ENCODE assay signal across 7 cellular contexts in genomic region chr4:125624951-125625350, GRCh38.
"Had no signal": no experiment of that assay in that cellular context is flagged by ENCODE, and none has a peak within 500 bp of the region (broad histone marks: within the 10 kb centered on the region; RNA-seq: fewer than 3 reads in every experiment).

No MANE protein-coding gene starts in this region.

- H3K4me3 ChIP-seq: GM23248, K562 had no signal

- FAIRE-seq: HTR-8/SVneo, K562 had no signal

- ATAC-seq: K562 had no signal

- H3K27ac ChIP-seq: GM23248 had no signal

- DNase-seq: GM23248, GOT3, H7, HCEC 1CT, IMR-90 had no signal
